Comparison of ENCODE assay signal across 1 cellular context in genomic region chr10:130757271-130757670, GRCh38.
TF ChIP-seq lines count a peak whose summit lies in the region.

No MANE protein-coding gene starts in this region.

TF ChIP-seq in HepG2, 621 proteins besides CTCF, POLR2A, EP300 and RAD21 (continued from another document):
- TF ChIP-seq ZHX1 (CRISPR knock-in tag; IDR thresholded peaks at IDR 0.05; ENCODE audit: low read depth) (no peak), KLF9 (CRISPR knock-in tag; IDR thresholded peaks at IDR 0.05; ENCODE audit: low read depth) (no peak), HIC2 (CRISPR knock-in tag; IDR thresholded peaks at IDR 0.05; ENCODE audit: low read depth) (no peak), TEAD3 (CRISPR knock-in tag; optimal IDR thresholded peaks at IDR 0.05; ENCODE audit: borderline replicate concordance) (no peak), ZNF101 (CRISPR knock-in tag; IDR thresholded peaks at IDR 0.05; ENCODE audit: borderline replicate concordance, low read depth) (no peak), SP1 (IDR thresholded peaks at IDR 0.05) (no peak), SP1 (CRISPR knock-in tag; IDR thresholded peaks at IDR 0.05) (no peak), KMT2A (CRISPR knock-in tag; IDR thresholded peaks at IDR 0.05) (no peak), ZNF20 (CRISPR knock-in tag; IDR thresholded peaks at IDR 0.05) (no peak), THAP8 (CRISPR knock-in tag; IDR thresholded peaks at IDR 0.05; ENCODE audit: borderline replicate concordance) (no peak)
